ENCODE assay signal across 13 cellular contexts in the genomic region with DNA sequence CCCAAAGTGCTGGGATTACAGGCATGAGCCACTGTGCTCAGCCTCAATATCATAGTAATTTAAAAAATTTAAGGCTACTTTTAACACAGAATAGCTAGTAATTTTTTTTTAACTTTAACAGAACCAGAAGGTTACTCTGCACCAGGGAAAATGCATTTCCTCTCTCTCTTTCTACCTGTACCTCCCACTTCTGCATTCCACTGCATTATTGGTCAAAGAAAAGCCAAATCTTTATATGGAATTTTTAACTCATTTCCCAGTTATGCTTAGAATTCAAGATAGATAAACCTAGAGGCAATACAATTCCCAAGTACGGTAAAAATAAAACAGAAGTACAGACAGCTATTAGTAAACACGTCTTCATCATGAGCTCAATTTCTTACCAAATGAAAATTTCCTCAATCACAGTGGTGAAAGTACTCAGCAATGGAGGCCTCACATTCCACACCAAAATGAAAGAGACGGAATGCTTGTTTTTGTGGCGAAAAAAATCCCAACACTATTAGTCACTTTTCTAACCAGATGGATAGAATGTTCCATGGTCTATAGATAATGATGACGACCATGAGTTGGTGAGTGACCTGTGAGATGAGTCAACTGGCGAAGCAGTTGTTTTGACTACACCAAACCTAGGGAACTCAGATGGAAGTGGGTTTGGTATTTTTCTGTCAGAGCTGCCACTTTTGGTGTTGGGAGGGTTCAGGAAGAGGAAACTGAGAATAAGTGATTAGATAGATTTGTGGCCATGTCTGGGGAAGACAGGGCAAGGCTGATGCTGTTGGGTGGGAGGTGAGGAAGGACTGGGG.
DNase-seq lines count a peak whose midpoint lies in the region; ATAC-seq, FAIRE-seq and TF ChIP-seq lines count a peak whose summit lies in the region.
"Had no signal": no experiment of that assay in that cellular context is flagged by ENCODE, and none has a peak within 500 bp of the region (broad histone marks: within the 10 kb centered on the region; RNA-seq: fewer than 3 reads in every experiment).

No MANE protein-coding gene starts in this region.

- H3K4me3 ChIP-seq in GM12878, result no peak overlapping the region
- H3K4me3 ChIP-seq: heart right ventricle, skin epidermis had no signal

- 28% methylated on average over 6 of the region's 6 CpGs for WGBS in GM12878 (ENCODE audit: insufficient coverage, insufficient replicate concordance, low lambda C conversion rate, missing lambda C conversion rate)

- H3K9me3 ChIP-seq in GM12878 (replicated peaks; ENCODE audit: control insufficient read depth, insufficient read depth, low read length), result no peaks in the 10 kb centered on the region
- H3K9me3 ChIP-seq: heart right ventricle had no signal

- no peak for TF ChIP-seq RAD21 in GM12878 (IDR thresholded peaks at IDR 0.05; ENCODE audit: insufficient read depth, low read depth, low read length)

- BruUV-seq in GM12878 (replicated peaks; lab: Mats Ljungman, UMichigan), result no TSS peak

- H3K79me2 ChIP-seq in GM12878 (ENCODE audit: control insufficient read depth, insufficient read depth, low read length), result no peaks in the 10 kb centered on the region

- CTCF ChIA-PET in GM12878 (lab: Yijun Ruan, JAX), result no interaction called here

- no peak for TF ChIP-seq EP300 in GM12878 (IDR thresholded peaks at IDR 0.05; ENCODE audit: borderline replicate concordance in 1 of 2, control insufficient read depth in 1 of 2, low read depth in 2 of 2, low read length in 2 of 2)

- POLR2A ChIA-PET in GM12878 (lab: Charles Lee), result no interaction called here

- no peak for TF ChIP-seq POLR2A in GM12878 (IDR thresholded peaks at IDR 0.05; ENCODE audit: low read depth, low read length)

- no peak for TF ChIP-seq CTCF in GM12878 (IDR thresholded peaks at IDR 0.05 in 2 of 3, conservative IDR thresholded peaks at IDR 0.05 in 1 of 3; ENCODE audit: control insufficient read depth in 2 of 3, extremely low read depth in 1 of 3, insufficient read depth in 1 of 3, low read depth in 3 of 3, low read length in 3 of 3)

- H3K9ac ChIP-seq in GM12878 (ENCODE audit: control insufficient read depth, insufficient read depth, low read length), result no peak overlapping the region

- no peak for FAIRE-seq in GM12878 (lab: Jason Lieb, UNC)

- no peaks in the 10 kb centered on the region for H3K4me1 ChIP-seq in GM12878 (ENCODE audit: control insufficient read depth, insufficient read depth, low read length)

- SMC1A ChIA-PET in GM12878 (lab: Charles Lee; ENCODE audit: uncharacterized antibody, unreplicated experiment), result interaction anchor here (1.2 to 1.6 kb wide), 2 partner anchors 13 to 19 kb away, joined by 3 read pairs; no protein-coding TSS in a partner anchor

- intact Hi-C loops in GM12878 (cut with micrococcal nuclease; ENCODE audit: unreplicated experiment), result no loop called here

- RAD21 ChIA-PET in GM12878 (lab: Charles Lee; ENCODE audit: unreplicated experiment), result interaction anchor here (0.6 kb wide), 1 partner anchor 19 kb away, joined by 3 read pairs; no protein-coding TSS in a partner anchor

- H2AFZ ChIP-seq in GM12878 (ENCODE audit: control insufficient read depth, low read depth, low read length), result no peak overlapping the region

- no peaks in the 10 kb centered on the region for H3K36me3 ChIP-seq in GM12878 (ENCODE audit: control insufficient read depth in 2 of 2, insufficient read depth in 2 of 2, low read length in 1 of 2)
- H3K36me3 ChIP-seq: heart right ventricle had no signal

- peak; percentile 74 for ATAC-seq in GM12878
- no peak for ATAC-seq in esophagus mucosa
- ATAC-seq in HG03135 (IDR thresholded peaks at IDR 0.05; ENCODE audit: unreplicated experiment), result no peak

- no peak overlapping the region for H3K4me2 ChIP-seq in GM12878 (ENCODE audit: control insufficient read depth, insufficient read depth)

- H3K27ac ChIP-seq in GM12878 (ENCODE audit: control insufficient read depth, insufficient read depth), result no peak overlapping the region

- in situ Hi-C loops in GM12878 (cut with MboI), result no loop called here

- no peaks in the 10 kb centered on the region for H4K20me1 ChIP-seq in GM12878 (ENCODE audit: control insufficient read depth, insufficient read depth)

- DNase-seq in AG20443 (ENCODE audit: low spot score), result peak; percentile 82
- DNase-seq in HS-5 (ENCODE audit: low read depth), result peak; percentile 99
- DNase-seq in GM12878 (ENCODE audit: low read depth, low spot score), result no peak
- peak; percentile 85 to 93 for DNase-seq in lung microvascular endothelial cell (ENCODE audit: low read depth in 2 of 2)
- DNase-seq in stimulated activated CD4-positive, alpha-beta T cell treated with anti-CD3 and anti-CD28 coated beads, Interleukin-4, amount 100 ng/mL, for 1 hour, result no peak
- no peak for DNase-seq in amygdala (lab: John Stamatoyannopoulos, UW)
- DNase-seq: activated T-cell treated with anti-CD3 and anti-CD28 coated beads, Interleukin-2, amount 50 U/mL, for 24 hours; DMS 273 treated with DMSO at 0.1 percent for 48 hours; heart right ventricle; RPMI8226 had no signal

- no peaks in the 10 kb centered on the region for H3K27me3 ChIP-seq in GM12878 (replicated peaks in 1 of 2; ENCODE audit: control insufficient read depth in 2 of 2, insufficient read depth in 2 of 2, low read length in 1 of 2)
- H3K27me3 ChIP-seq: heart right ventricle had no signal

TF ChIP-seq in GM12878, 131 proteins besides CTCF, POLR2A, EP300 and RAD21 (continues in another document):
- TF ChIP-seq MTA2 (IDR thresholded peaks at IDR 0.05; ENCODE audit: low read depth), result peak; percentile 58; the same call in 1 of the 2 replicates
- peak; percentile 52; the same call in 1 of the 2 replicates for TF ChIP-seq BCL11A (IDR thresholded peaks at IDR 0.05; ENCODE audit: low read depth, low read length)
- no peak for TF ChIP-seq FOS (IDR thresholded peaks at IDR 0.05; ENCODE audit: borderline replicate concordance, extremely low read depth, insufficient read length)
- TF ChIP-seq IKZF2 (IDR thresholded peaks at IDR 0.05), result peak; percentile 70 to 76
- TF ChIP-seq, protein P1, sequence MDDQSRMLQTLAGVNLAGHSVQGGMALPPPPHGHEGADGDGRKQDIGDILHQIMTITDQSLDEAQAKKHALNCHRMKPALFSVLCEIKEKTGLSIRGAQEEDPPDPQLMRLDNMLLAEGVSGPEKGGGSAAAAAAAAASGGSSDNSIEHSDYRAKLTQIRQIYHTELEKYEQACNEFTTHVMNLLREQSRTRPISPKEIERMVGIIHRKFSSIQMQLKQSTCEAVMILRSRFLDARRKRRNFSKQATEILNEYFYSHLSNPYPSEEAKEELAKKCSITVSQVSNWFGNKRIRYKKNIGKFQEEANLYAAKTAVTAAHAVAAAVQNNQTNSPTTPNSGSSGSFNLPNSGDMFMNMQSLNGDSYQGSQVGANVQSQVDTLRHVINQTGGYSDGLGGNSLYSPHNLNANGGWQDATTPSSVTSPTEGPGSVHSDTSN (IDR thresholded peaks at IDR 0.05; ENCODE audit: insufficient replicate concordance, low read depth, low read length), result no peak
- no peak for TF ChIP-seq NRF1 (conservative IDR thresholded peaks at IDR 0.05; ENCODE audit: low read depth, low read length)
- no peak for TF ChIP-seq ZZZ3 (IDR thresholded peaks at IDR 0.05; ENCODE audit: control insufficient read depth, insufficient read length, low read depth)
- no peak for TF ChIP-seq RCOR1 (conservative IDR thresholded peaks at IDR 0.05; ENCODE audit: low read depth, low read length)
- no peak for TF ChIP-seq MEF2B (IDR thresholded peaks at IDR 0.05; ENCODE audit: partially characterized antibody, poor library complexity, severe bottlenecking)
- TF ChIP-seq, protein P2, sequence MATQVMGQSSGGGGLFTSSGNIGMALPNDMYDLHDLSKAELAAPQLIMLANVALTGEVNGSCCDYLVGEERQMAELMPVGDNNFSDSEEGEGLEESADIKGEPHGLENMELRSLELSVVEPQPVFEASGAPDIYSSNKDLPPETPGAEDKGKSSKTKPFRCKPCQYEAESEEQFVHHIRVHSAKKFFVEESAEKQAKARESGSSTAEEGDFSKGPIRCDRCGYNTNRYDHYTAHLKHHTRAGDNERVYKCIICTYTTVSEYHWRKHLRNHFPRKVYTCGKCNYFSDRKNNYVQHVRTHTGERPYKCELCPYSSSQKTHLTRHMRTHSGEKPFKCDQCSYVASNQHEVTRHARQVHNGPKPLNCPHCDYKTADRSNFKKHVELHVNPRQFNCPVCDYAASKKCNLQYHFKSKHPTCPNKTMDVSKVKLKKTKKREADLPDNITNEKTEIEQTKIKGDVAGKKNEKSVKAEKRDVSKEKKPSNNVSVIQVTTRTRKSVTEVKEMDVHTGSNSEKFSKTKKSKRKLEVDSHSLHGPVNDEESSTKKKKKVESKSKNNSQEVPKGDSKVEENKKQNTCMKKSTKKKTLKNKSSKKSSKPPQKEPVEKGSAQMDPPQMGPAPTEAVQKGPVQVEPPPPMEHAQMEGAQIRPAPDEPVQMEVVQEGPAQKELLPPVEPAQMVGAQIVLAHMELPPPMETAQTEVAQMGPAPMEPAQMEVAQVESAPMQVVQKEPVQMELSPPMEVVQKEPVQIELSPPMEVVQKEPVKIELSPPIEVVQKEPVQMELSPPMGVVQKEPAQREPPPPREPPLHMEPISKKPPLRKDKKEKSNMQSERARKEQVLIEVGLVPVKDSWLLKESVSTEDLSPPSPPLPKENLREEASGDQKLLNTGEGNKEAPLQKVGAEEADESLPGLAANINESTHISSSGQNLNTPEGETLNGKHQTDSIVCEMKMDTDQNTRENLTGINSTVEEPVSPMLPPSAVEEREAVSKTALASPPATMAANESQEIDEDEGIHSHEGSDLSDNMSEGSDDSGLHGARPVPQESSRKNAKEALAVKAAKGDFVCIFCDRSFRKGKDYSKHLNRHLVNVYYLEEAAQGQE (IDR thresholded peaks at IDR 0.05; ENCODE audit: low read depth, low read length), result no peak
- TF ChIP-seq EZH2 (IDR thresholded peaks at IDR 0.05; ENCODE audit: borderline replicate concordance, control insufficient read depth, low read depth, low read length), result no peak
- peak; percentile 69 for TF ChIP-seq IKZF1 (conservative IDR thresholded peaks at IDR 0.05)
- no peak for TF ChIP-seq HDAC2 (IDR thresholded peaks at IDR 0.05)
- TF ChIP-seq, protein P3, sequence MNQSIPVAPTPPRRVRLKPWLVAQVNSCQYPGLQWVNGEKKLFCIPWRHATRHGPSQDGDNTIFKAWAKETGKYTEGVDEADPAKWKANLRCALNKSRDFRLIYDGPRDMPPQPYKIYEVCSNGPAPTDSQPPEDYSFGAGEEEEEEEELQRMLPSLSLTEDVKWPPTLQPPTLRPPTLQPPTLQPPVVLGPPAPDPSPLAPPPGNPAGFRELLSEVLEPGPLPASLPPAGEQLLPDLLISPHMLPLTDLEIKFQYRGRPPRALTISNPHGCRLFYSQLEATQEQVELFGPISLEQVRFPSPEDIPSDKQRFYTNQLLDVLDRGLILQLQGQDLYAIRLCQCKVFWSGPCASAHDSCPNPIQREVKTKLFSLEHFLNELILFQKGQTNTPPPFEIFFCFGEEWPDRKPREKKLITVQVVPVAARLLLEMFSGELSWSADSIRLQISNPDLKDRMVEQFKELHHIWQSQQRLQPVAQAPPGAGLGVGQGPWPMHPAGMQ (IDR thresholded peaks at IDR 0.05; ENCODE audit: borderline replicate concordance), result no peak
- peak; percentile 46 for TF ChIP-seq RUNX3 (IDR thresholded peaks at IDR 0.05; ENCODE audit: low read length)
- no peak for TF ChIP-seq SUZ12 (IDR thresholded peaks at IDR 0.05; ENCODE audit: unreplicated experiment)

Comparison
In these comparisons a context has a peak if more than half of its experiments do, and no peak if none do; other contexts are left out.
1. DNase-seq: peak in AG20443 (single experiment), HS-5 (single experiment) and lung microvascular endothelial cell (2 of 2); none in GM12878 (single experiment), stimulated activated CD4-positive, alpha-beta T cell treated with anti-CD3 and anti-CD28 coated beads, Interleukin-4, amount 100 ng/mL, for 1 hour (single experiment) and amygdala (0 of 56).